1 cellular context compared by ENCODE assay signal in the genomic region with DNA sequence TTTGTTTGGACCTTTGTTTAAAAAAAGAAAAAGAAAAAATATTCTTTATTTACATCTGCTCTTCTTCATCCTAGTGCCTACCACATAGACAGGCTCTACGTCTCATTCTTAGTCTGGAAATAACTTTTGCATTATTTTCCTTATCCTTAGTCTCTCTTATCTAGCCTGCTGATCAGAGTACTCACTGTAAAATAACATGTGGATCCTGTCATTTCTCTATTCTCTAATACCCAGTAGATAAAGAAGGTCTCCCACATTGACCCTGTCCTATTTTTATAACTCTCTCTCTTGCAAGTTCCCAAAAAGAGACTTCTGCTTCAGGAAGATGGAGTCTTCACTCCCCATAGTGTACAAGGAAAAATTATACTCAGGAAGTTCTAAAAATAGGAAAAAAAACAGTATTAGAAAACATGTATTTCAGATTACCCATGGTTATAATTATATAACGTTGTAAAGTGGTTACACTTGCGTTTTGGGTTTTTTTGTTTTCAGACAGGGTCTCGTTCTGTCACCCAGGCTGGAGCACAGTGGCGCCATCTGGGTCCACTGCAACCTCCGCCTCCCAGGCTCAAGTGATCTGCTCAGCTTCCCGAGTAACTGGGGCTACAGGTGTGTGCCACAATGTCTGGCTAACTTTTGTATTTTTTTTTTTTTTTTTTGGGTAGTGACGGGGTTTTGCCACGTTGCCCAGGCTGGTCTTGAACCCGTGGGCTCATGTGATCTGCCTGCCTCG.
TF ChIP-seq lines count a peak whose summit lies in the region.

No MANE protein-coding gene starts in this region.

TF ChIP-seq in SK-N-SH, 30 proteins besides CTCF, POLR2A, EP300 and RAD21 (continued from another document):
- TF ChIP-seq, protein P1, sequence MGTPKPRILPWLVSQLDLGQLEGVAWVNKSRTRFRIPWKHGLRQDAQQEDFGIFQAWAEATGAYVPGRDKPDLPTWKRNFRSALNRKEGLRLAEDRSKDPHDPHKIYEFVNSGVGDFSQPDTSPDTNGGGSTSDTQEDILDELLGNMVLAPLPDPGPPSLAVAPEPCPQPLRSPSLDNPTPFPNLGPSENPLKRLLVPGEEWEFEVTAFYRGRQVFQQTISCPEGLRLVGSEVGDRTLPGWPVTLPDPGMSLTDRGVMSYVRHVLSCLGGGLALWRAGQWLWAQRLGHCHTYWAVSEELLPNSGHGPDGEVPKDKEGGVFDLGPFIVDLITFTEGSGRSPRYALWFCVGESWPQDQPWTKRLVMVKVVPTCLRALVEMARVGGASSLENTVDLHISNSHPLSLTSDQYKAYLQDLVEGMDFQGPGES (IDR thresholded peaks at IDR 0.05; ENCODE audit: low read depth, low read length): no peak
- TF ChIP-seq JUND (IDR thresholded peaks at IDR 0.05): 0 out of 2 replicates have a peak, but pooled peaks have one; percentile 14
- TF ChIP-seq CHD2 (IDR thresholded peaks at IDR 0.05; ENCODE audit: low read length, partially characterized antibody): no peak
- no peak for TF ChIP-seq FOXM1 (IDR thresholded peaks at IDR 0.05; ENCODE audit: low read depth)
- peak; percentile 67 for TF ChIP-seq TCF12 (IDR thresholded peaks at IDR 0.05)
- TF ChIP-seq RFX5 (IDR thresholded peaks at IDR 0.05; ENCODE audit: low read length): no peak
- no peak for TF ChIP-seq MEF2A (IDR thresholded peaks at IDR 0.05; ENCODE audit: borderline replicate concordance, low read depth)
- no peak for TF ChIP-seq RCOR1 (IDR thresholded peaks at IDR 0.05; ENCODE audit: low read length)
- TF ChIP-seq FOXJ3 (CRISPR knock-in tag; IDR thresholded peaks at IDR 0.05): no peak
- TF ChIP-seq RXRA (IDR thresholded peaks at IDR 0.05; ENCODE audit: borderline replicate concordance, low read depth): no peak
- TF ChIP-seq EZH2phosphoT487 (IDR thresholded peaks at IDR 0.05; ENCODE audit: borderline replicate concordance, low read depth): no peak
- no peak for TF ChIP-seq TAF1 (IDR thresholded peaks at IDR 0.05; ENCODE audit: borderline replicate concordance, low read depth, low read length)
- TF ChIP-seq, protein P2, sequence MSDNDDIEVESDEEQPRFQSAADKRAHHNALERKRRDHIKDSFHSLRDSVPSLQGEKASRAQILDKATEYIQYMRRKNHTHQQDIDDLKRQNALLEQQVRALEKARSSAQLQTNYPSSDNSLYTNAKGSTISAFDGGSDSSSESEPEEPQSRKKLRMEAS (IDR thresholded peaks at IDR 0.05; ENCODE audit: low read depth): no peak
- no peak for TF ChIP-seq ELF1 (IDR thresholded peaks at IDR 0.05)
- 0 out of 2 replicates have a peak, but pooled peaks have one; percentile 19 for TF ChIP-seq GATA2 (CRISPR knock-in tag; IDR thresholded peaks at IDR 0.05)
- TF ChIP-seq FOSL2 (IDR thresholded peaks at IDR 0.05; ENCODE audit: borderline replicate concordance, low read depth): no peak; the same call in 1 of the 2 replicates
- TF ChIP-seq NRF1 (IDR thresholded peaks at IDR 0.05; ENCODE audit: low read depth, low read length): no peak
- TF ChIP-seq, protein P3, sequence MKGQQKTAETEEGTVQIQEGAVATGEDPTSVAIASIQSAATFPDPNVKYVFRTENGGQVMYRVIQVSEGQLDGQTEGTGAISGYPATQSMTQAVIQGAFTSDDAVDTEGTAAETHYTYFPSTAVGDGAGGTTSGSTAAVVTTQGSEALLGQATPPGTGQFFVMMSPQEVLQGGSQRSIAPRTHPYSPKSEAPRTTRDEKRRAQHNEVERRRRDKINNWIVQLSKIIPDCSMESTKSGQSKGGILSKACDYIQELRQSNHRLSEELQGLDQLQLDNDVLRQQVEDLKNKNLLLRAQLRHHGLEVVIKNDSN (IDR thresholded peaks at IDR 0.05; ENCODE audit: borderline replicate concordance, low read depth): no peak
- TF ChIP-seq, protein P4, sequence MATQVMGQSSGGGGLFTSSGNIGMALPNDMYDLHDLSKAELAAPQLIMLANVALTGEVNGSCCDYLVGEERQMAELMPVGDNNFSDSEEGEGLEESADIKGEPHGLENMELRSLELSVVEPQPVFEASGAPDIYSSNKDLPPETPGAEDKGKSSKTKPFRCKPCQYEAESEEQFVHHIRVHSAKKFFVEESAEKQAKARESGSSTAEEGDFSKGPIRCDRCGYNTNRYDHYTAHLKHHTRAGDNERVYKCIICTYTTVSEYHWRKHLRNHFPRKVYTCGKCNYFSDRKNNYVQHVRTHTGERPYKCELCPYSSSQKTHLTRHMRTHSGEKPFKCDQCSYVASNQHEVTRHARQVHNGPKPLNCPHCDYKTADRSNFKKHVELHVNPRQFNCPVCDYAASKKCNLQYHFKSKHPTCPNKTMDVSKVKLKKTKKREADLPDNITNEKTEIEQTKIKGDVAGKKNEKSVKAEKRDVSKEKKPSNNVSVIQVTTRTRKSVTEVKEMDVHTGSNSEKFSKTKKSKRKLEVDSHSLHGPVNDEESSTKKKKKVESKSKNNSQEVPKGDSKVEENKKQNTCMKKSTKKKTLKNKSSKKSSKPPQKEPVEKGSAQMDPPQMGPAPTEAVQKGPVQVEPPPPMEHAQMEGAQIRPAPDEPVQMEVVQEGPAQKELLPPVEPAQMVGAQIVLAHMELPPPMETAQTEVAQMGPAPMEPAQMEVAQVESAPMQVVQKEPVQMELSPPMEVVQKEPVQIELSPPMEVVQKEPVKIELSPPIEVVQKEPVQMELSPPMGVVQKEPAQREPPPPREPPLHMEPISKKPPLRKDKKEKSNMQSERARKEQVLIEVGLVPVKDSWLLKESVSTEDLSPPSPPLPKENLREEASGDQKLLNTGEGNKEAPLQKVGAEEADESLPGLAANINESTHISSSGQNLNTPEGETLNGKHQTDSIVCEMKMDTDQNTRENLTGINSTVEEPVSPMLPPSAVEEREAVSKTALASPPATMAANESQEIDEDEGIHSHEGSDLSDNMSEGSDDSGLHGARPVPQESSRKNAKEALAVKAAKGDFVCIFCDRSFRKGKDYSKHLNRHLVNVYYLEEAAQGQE (IDR thresholded peaks at IDR 0.05; ENCODE audit: low read depth, low read length): no peak
- no peak for TF ChIP-seq TEAD4 (IDR thresholded peaks at IDR 0.05; ENCODE audit: borderline replicate concordance, insufficient read depth)
